In the genomic region with DNA sequence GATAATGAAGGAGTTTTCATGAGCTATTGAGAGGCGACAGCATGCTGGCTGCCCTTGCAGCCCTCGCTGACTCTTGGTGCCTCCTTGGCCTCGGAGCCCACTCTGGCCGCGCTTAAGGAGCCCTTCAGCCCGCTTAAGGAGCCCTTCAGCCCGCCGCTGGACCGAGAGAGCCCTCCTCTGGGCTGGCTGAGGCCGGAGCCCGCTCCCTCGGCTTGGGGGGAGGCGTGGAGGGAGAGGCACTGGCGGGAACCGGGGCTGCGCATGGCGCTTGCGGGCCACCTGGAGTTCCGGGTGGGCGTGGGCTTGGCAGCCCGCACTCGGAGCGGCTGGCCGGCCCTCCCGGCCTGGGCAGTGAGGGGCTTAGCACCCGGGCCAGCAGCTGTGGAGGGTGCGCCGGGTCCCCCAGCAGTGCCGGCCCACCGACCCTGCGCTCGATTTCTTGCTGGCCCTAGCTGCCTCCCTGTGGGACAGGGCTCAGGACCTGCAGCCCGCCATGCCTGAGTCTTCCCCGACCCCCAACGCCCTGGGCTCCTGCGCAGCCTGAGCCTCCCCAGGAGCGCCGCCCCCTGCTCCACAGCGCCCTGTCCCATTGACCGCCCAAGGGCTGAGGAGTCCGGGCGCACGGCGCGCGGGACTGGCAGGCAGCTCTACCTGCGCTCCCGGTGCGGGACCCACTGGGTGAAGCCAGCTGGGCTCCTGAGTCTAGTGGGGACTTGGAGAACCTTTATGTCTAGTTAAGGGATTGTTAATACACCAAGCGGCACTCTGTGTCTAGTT, we compare ENCODE assay signal across 18 cellular contexts. TPM values are rescaled to one million over a fixed set of nuclear protein-coding genes. Genes with fewer than 3 reads are reported as not detected.
DNase-seq lines count a peak whose midpoint lies in the region; ATAC-seq, FAIRE-seq and TF ChIP-seq lines count a peak whose summit lies in the region.
"Had no signal": no experiment of that assay in that cellular context is flagged by ENCODE, and none has a peak within 500 bp of the region (broad histone marks: within the 10 kb centered on the region; RNA-seq: fewer than 3 reads in every experiment).

No MANE protein-coding gene starts in this region.

- H3K27me3 Mint-ChIP-seq in stimulated activated naive CD8-positive, alpha-beta T cell treated with anti-CD3 and anti-CD28 coated beads, Interleukin-15, amount 100 ng/mL, for 72 hours = no peaks in the 10 kb centered on the region

- intact Hi-C loops in upper lobe of right lung (cut with DNase I) = no loop called here

- H3K9me3 ChIP-seq in osteoblast (ENCODE audit: low read depth, low read length) = no peaks in the 10 kb centered on the region
- no peaks in the 10 kb centered on the region for H3K9me3 ChIP-seq in upper lobe of right lung
- H3K9me3 ChIP-seq: A549 had no signal

- no peak for FAIRE-seq in D721Med (lab: Jason Lieb, UNC)
- FAIRE-seq: A549 had no signal

- H3K4me2 ChIP-seq in osteoblast (ENCODE audit: insufficient read depth, low read length) = peak overlapping the region; percentile 4
- H3K4me2 ChIP-seq: A549 had no signal

- H3K36me3 ChIP-seq in kidney epithelial cell (ENCODE audit: control insufficient read depth, insufficient read depth, low read length) (no peaks in the 10 kb centered on the region), osteoblast (ENCODE audit: insufficient read depth, low read length) (no peaks in the 10 kb centered on the region), upper lobe of right lung (no peaks in the 10 kb centered on the region)

- H3K4me3 ChIP-seq in kidney epithelial cell (ENCODE audit: low read depth, low read length) (peak overlapping the region; percentile 13), osteoblast (ENCODE audit: insufficient read depth, low read length) (no peak overlapping the region), upper lobe of right lung (no peak overlapping the region)
- H3K4me3 ChIP-seq: A549 had no signal

- TF ChIP-seq CTCF in kidney epithelial cell (IDR thresholded peaks at IDR 0.05; ENCODE audit: insufficient read depth, low read length, poor library complexity, severe bottlenecking) (no peak), osteoblast (IDR thresholded peaks at IDR 0.05; ENCODE audit: extremely low read depth, low read depth, low read length) (no peak), upper lobe of right lung (IDR thresholded peaks at IDR 0.05) (no peak), D721Med (IDR thresholded peaks at IDR 0.05; ENCODE audit: insufficient read depth, missing control alignments) (no peak)

- H3K79me2 ChIP-seq in osteoblast (ENCODE audit: insufficient read depth, low read length) = no peaks in the 10 kb centered on the region

- no peak overlapping the region for H3K27ac Mint-ChIP-seq in stimulated activated naive CD8-positive, alpha-beta T cell treated with anti-CD3 and anti-CD28 coated beads, Interleukin-15, amount 100 ng/mL, for 72 hours
- H3K27ac Mint-ChIP-seq: CD4-positive, CD25-positive, alpha-beta regulatory T cell had no signal

- H2AFZ ChIP-seq in osteoblast (ENCODE audit: low read length) = no peak overlapping the region

- ATAC-seq in stimulated activated naive CD8-positive, alpha-beta T cell treated with anti-CD3 and anti-CD28 coated beads, Interleukin-15, amount 100 ng/mL, for 72 hours = peak; percentile 49
- ATAC-seq in stimulated activated naive CD8-positive, alpha-beta T cell treated with anti-CD3 and anti-CD28 coated beads, Interleukin-15, Interleukin-2, amounts not matched to agents 100 U/mL and 50 U/mL, for 24 hours = no peak
- peak; percentile 65 for ATAC-seq in upper lobe of right lung
- ATAC-seq: A549, PC-3 had no signal

- H3K4me1 ChIP-seq in osteoblast (ENCODE audit: insufficient read depth, low read length) (no peaks in the 10 kb centered on the region), upper lobe of right lung (no peaks in the 10 kb centered on the region)
- H3K4me1 ChIP-seq: A549 had no signal

- H3K4me1 Mint-ChIP-seq in stimulated activated naive CD8-positive, alpha-beta T cell treated with anti-CD3 and anti-CD28 coated beads, Interleukin-15, amount 100 ng/mL, for 72 hours = no peaks in the 10 kb centered on the region
- H3K4me1 Mint-ChIP-seq: CD4-positive, CD25-positive, alpha-beta regulatory T cell had no signal

- no peaks in the 10 kb centered on the region for H3K9me3 Mint-ChIP-seq in stimulated activated naive CD8-positive, alpha-beta T cell treated with anti-CD3 and anti-CD28 coated beads, Interleukin-15, amount 100 ng/mL, for 72 hours

- no peak overlapping the region for H3K4me3 Mint-ChIP-seq in stimulated activated naive CD8-positive, alpha-beta T cell treated with anti-CD3 and anti-CD28 coated beads, Interleukin-15, amount 100 ng/mL, for 72 hours
- H3K4me3 Mint-ChIP-seq: CD4-positive, CD25-positive, alpha-beta regulatory T cell had no signal

- no peaks in the 10 kb centered on the region for H4K20me1 ChIP-seq in osteoblast (ENCODE audit: insufficient read depth, low read length)

- H3K27me3 ChIP-seq in kidney epithelial cell (ENCODE audit: control insufficient read depth, insufficient read depth, low read length) (no peaks in the 10 kb centered on the region), osteoblast (ENCODE audit: insufficient read depth, low read length) (no peaks in the 10 kb centered on the region), upper lobe of right lung (no peaks in the 10 kb centered on the region)

- no peak overlapping the region for H3K27ac ChIP-seq in osteoblast (ENCODE audit: low read depth, low read length)
- no peak overlapping the region for H3K27ac ChIP-seq in upper lobe of right lung
- H3K27ac ChIP-seq: A549 had no signal

- no peak for DNase-seq in stimulated activated naive CD8-positive, alpha-beta T cell treated with anti-CD3 and anti-CD28 coated beads, Interleukin-15, amount 100 ng/mL, for 72 hours
- no peak for DNase-seq in stimulated activated naive CD8-positive, alpha-beta T cell treated with anti-CD3 and anti-CD28 coated beads, Interleukin-15, Interleukin-2, amounts not matched to agents 100 U/mL and 50 U/mL, for 24 hours
- DNase-seq in kidney epithelial cell (ENCODE audit: low read depth) (no peak), osteoblast (ENCODE audit: insufficient read length, low spot score, missing footprints) (no peak), upper lobe of right lung (no peak), D721Med (ENCODE audit: insufficient read length, low spot score) (no peak), NCI-H1092 (lab: John Stamatoyannopoulos, UW) (no peak), GM19238 (ENCODE audit: insufficient read length, low spot score) (no peak)
- DNase-seq: CD4-positive, CD25-positive, alpha-beta regulatory T cell; DND-41; KG1; NCI-H1105; NCI-H1930; NCI-H2171; NCI-H446 treated with DMSO at 0.1 percent for 48 hours; NCI-H748 treated with DMSO at 0.1 percent for 48 hours; PC-3 had no signal

RNA-seq across cellular contexts. Expression of gene PAWR, which starts 20.1 kb away (rescaled TPM):
- 92.0 and 98.3 TPM in 2 replicates for total RNA-seq in kidney epithelial cell
- 73.4 and 78.5 TPM in 2 replicates for total RNA-seq in osteoblast
- 73.5 TPM for total RNA-seq in upper lobe of right lung
